Comparison of ENCODE assay signal across 8 cellular contexts in the genomic region with DNA sequence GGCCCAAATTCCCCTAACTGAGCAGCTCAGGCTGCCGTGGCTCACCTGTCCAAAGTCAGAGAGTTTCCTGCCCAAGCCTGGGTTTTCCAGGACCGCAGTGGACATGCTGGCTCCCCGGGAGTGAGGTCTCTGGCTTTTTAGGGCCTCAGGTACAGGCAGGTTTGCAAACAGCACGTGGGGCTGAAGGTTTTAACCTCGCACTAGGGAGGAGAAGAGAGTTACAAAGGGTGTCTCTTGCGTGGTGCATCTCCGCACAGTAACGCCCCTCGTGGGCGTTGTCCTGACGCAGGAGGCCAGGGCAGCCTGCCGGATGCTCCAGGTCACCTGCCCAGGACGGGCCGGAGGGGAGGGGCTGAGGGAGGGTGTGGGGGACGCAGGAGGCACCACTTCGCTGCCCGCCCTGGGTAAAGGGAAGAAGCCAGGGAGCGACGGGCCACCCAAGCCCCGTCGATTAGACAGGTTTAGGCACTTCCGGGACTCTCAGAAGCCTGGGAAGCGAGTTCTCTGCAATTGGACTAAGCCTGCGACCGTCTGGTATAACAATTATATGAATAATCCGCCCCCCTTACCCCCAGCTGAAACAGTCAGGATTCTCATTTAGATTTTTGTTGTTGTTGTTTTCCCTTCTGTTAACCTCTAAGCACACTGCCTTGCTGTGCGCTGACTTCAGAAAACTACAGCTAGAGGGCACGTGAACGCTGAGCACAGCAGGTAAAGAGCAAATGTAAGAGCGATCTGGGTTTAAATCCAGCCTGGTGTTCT. TPM values are rescaled to one million over a fixed set of nuclear protein-coding genes. Genes with fewer than 3 reads are reported as not detected.
DNase-seq lines count a peak whose midpoint lies in the region; FAIRE-seq and TF ChIP-seq lines count a peak whose summit lies in the region.

A gene (minus strand): TSS at position 219 of the 762 bp plus-strand sequence. CDS start 114 bp downstream, at position 105.

- H3K36me3 ChIP-seq in Karpas-422 (ENCODE audit: insufficient read depth, low read length) (no peaks in the 10 kb centered on the region), astrocyte (ENCODE audit: insufficient read depth, low read length) (no peaks in the 10 kb centered on the region), muscle layer of duodenum (ENCODE audit: control insufficient read depth in 1 of 2, insufficient read depth in 2 of 2, low read length in 2 of 2) (no peaks in the 10 kb centered on the region)

- H2AFZ ChIP-seq in Karpas-422 (ENCODE audit: low read length), result peak within 1 kb of the TSS; percentile 95
- H2AFZ ChIP-seq in astrocyte (ENCODE audit: low read depth, low read length), result peak within 1 kb of the TSS; percentile 34

- H3K36me3 Mint-ChIP-seq in astrocyte (ENCODE audit: low read depth, unreplicated experiment), result no peaks in the 10 kb centered on the region

- H3K27me3 Mint-ChIP-seq in astrocyte (ENCODE audit: low read depth, unreplicated experiment), result peaks cover 21% of the 10 kb centered on the region

- H3K27me3 ChIP-seq in Karpas-422 (ENCODE audit: low read length) (no peaks in the 10 kb centered on the region), astrocyte (ENCODE audit: insufficient read depth, low read length) (no peaks in the 10 kb centered on the region), muscle layer of duodenum (ENCODE audit: low read depth, low read length) (no peaks in the 10 kb centered on the region)

- no peaks in the 10 kb centered on the region for H3K4me1 Mint-ChIP-seq in astrocyte (ENCODE audit: low read depth, unreplicated experiment)

- H3K9me3 ChIP-seq in Karpas-422 (ENCODE audit: low read length), result no peaks in the 10 kb centered on the region
- no peaks in the 10 kb centered on the region for H3K9me3 ChIP-seq in astrocyte (ENCODE audit: insufficient read depth, low read depth, low read length)
- no peaks in the 10 kb centered on the region for H3K9me3 ChIP-seq in muscle layer of duodenum (ENCODE audit: control insufficient read depth in 1 of 2, low read length in 2 of 2)

- H3K4me1 ChIP-seq in Karpas-422 (ENCODE audit: low read length), result peaks cover 20% of the 10 kb centered on the region
- no peaks in the 10 kb centered on the region for H3K4me1 ChIP-seq in astrocyte (ENCODE audit: insufficient read depth, low read length)
- H3K4me1 ChIP-seq in muscle layer of duodenum (ENCODE audit: control insufficient read depth in 1 of 2, insufficient read depth in 2 of 2, low read length in 2 of 2), result peaks cover 0 to 6% of the 10 kb centered on the region in 2 donors

- H3K79me2 ChIP-seq in Karpas-422 (ENCODE audit: low read length), result no peaks in the 10 kb centered on the region
- H3K79me2 ChIP-seq in astrocyte (ENCODE audit: insufficient read depth, low read length), result no peaks in the 10 kb centered on the region

- in situ Hi-C loops in ACHN (cut with HindIII; ENCODE audit: low pct_ligation_motif_present, low pct_unique_long_range_greater_than_20kb, low sequenced_read_pairs), result no loop called here

- no peaks in the 10 kb centered on the region for H3K9me2 ChIP-seq in Karpas-422 (replicated peaks; ENCODE audit: insufficient read depth, low read length)

- H3K9me3 Mint-ChIP-seq in astrocyte (ENCODE audit: unreplicated experiment), result no peaks in the 10 kb centered on the region

- H4K20me1 ChIP-seq in Karpas-422 (ENCODE audit: insufficient read depth, low read depth, low read length), result no peaks in the 10 kb centered on the region
- no peaks in the 10 kb centered on the region for H4K20me1 ChIP-seq in astrocyte (ENCODE audit: insufficient read depth, low read length)

- no peak for TF ChIP-seq CTCF in astrocyte (IDR thresholded peaks at IDR 0.05; ENCODE audit: insufficient read depth, low read depth, low read length)

- no peak within 1 kb of the TSS for H3K4me3 Mint-ChIP-seq in astrocyte (ENCODE audit: unreplicated experiment)

- H3K4me2 ChIP-seq in Karpas-422 (ENCODE audit: low read depth, low read length, poor library complexity, severe bottlenecking) (peak within 1 kb of the TSS; percentile 70), astrocyte (ENCODE audit: low read length) (peak within 1 kb of the TSS; percentile 52)

- DNase-seq in ACHN (peak; percentile 24), GM19239 (ENCODE audit: insufficient read length, low spot score) (peak; percentile 16), Karpas-422 (peak; percentile 53), astrocyte (ENCODE audit: low read depth) (no peak), NCI-H1694 (lab: John Stamatoyannopoulos, UW) (no peak), NCI-H226 (no peak), HPDE6-E6E7 (ENCODE audit: extremely low spot score) (no peak)

- no peak within 1 kb of the TSS for H3K27ac Mint-ChIP-seq in astrocyte (ENCODE audit: unreplicated experiment)

- H3K9ac ChIP-seq in Karpas-422 (ENCODE audit: low read length), result peak within 1 kb of the TSS; percentile 50
- H3K9ac ChIP-seq in astrocyte (ENCODE audit: low read length), result no peak within 1 kb of the TSS

- H3K27ac ChIP-seq in Karpas-422 (ENCODE audit: low read length), result no peak within 1 kb of the TSS
- no peak within 1 kb of the TSS for H3K27ac ChIP-seq in astrocyte (ENCODE audit: low read depth, low read length)
- H3K27ac ChIP-seq in muscle layer of duodenum (ENCODE audit: low read length), result no peak within 1 kb of the TSS

- peak; percentile 74 for FAIRE-seq in GM19239 (lab: Jason Lieb, UNC)
- FAIRE-seq in astrocyte (lab: Jason Lieb, UNC), result no peak

- H3K4me3 ChIP-seq in Karpas-422 (ENCODE audit: low read length) (peak within 1 kb of the TSS; percentile 63), astrocyte (ENCODE audit: insufficient read depth, low read depth, low read length) (no peak within 1 kb of the TSS), muscle layer of duodenum (ENCODE audit: low read depth in 1 of 2, low read length in 2 of 2) (peak within 1 kb of the TSS; percentile 16 to 57)

RNA-seq across cellular contexts. Expression of the gene that starts here (rescaled TPM):
- 0.19 and 0.61 TPM in 2 replicates for total RNA-seq in Karpas-422 (2014; rRNA removed; shearing (Covaris generic); ENCODE audit: low replicate concordance)
- total RNA-seq in astrocyte, result not detected in 2 replicates

Comparison
In these comparisons a context has a peak if more than half of its experiments do, and no peak if none do; other contexts are left out.
1. Peak in DNase-seq, H3K4me3 ChIP-seq, H3K9ac ChIP-seq and H3K4me2 ChIP-seq in Karpas-422; RNA of the gene not detected or under 1 TPM.
2. DNase-seq: peak in ACHN (single experiment) and GM19239 (single experiment); none in astrocyte (single experiment), NCI-H1694 (single experiment), NCI-H226 (single experiment) and HPDE6-E6E7 (single experiment).